ENCODE assay signal across 11 cellular contexts in the genomic region with DNA sequence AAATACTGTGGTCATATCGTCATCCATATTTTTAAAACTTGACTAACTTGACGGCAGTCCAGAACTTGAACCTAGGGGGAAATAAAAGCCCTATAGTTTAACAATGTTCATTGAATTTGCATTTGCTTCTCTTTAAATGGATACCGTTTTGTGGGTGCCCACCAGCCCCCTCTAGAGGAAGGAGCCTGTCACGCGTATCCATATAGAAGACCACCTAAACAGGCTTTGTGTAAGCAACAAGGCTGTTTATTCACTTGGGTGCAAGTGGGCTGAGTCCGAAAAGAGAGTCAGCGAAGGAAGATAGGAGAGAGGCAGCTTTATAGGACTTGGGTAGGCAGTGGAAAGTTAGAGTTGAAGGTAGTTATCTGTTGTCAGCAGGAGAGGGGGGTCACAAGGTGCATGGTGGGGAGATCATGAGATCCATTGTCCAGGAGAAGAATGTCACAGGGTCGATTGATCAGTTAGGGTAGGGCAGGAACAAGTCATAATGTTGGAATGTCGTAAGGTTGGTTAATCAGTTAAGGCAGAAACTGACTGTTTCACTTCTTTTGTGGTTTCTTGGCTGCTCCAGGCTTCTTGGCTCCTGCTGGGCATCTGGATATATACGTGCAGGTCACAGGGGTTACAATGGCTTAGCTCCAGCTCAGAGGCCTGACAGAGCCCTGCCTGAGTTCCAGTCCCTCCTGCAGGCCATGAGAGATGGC. TPM values are rescaled to one million over a fixed set of nuclear protein-coding genes. Genes with fewer than 3 reads are reported as not detected.
DNase-seq lines count a peak whose midpoint lies in the region; TF ChIP-seq lines count a peak whose summit lies in the region.
"Had no signal": no experiment of that assay in that cellular context is flagged by ENCODE, and none has a peak within 500 bp of the region (broad histone marks: within the 10 kb centered on the region; RNA-seq: fewer than 3 reads in every experiment).

No MANE protein-coding gene starts in this region.

- no peaks in the 10 kb centered on the region for H3K27me3 Mint-ChIP-seq in mesothelial cell of epicardium (ENCODE audit: low read depth)

- H3K27ac ChIP-seq in HEK293 (ENCODE audit: extremely low read depth, low read depth, low read length), result no peak overlapping the region
- no peak overlapping the region for H3K27ac ChIP-seq in WERI-Rb-1
- H3K27ac ChIP-seq: body of pancreas had no signal

- H3K4me3 Mint-ChIP-seq in mesothelial cell of epicardium, result no peak overlapping the region
- H3K4me3 Mint-ChIP-seq: immature natural killer cell had no signal

- H3K9me3 Mint-ChIP-seq in mesothelial cell of epicardium, result peaks cover 13% of the 10 kb centered on the region

- TF ChIP-seq CTCF in BJ (IDR thresholded peaks at IDR 0.05; ENCODE audit: insufficient read depth, low read depth, low read length) (peak; percentile 29), HEK293 (tag by site-specific recombination; IDR thresholded peaks at IDR 0.05) (no peak), WERI-Rb-1 (IDR thresholded peaks at IDR 0.05; ENCODE audit: low read depth, low read length) (0 out of 2 replicates have a peak, but pooled peaks have one; percentile 26), GM20000 (IDR thresholded peaks at IDR 0.05; ENCODE audit: extremely low read depth, missing control alignments) (no peak), mesothelial cell of epicardium (IDR thresholded peaks at IDR 0.05; ENCODE audit: unreplicated experiment) (no peak)

- no peaks in the 10 kb centered on the region for H3K4me1 ChIP-seq in HEK293 (ENCODE audit: control insufficient read depth, insufficient read depth, low read length)
- H3K4me1 ChIP-seq: body of pancreas had no signal

- H3K27me3 ChIP-seq in BJ (ENCODE audit: control insufficient read depth, insufficient read depth, low read length) (no peaks in the 10 kb centered on the region), WERI-Rb-1 (ENCODE audit: insufficient read depth, low read depth, severe bottlenecking) (peaks cover 77% of the 10 kb centered on the region)
- H3K27me3 ChIP-seq: body of pancreas had no signal

- no peak for DNase-seq in BJ (ENCODE audit: low read depth)
- DNase-seq in WERI-Rb-1, result no peak
- DNase-seq in islet precursor cell, result peak; percentile 70
- no peak for DNase-seq in GM20000 (ENCODE audit: low spot score)
- DNase-seq in mesothelial cell of epicardium (ENCODE audit: low spot score in 2 of 2, unreplicated experiment in 2 of 2), result no peak
- DNase-seq in C1 segment of cervical spinal cord (lab: John Stamatoyannopoulos, UW), result no peak
- DNase-seq in T-helper 2 cell, result no peak
- DNase-seq: body of pancreas, immature natural killer cell, NCI-H2171 had no signal

- no peaks in the 10 kb centered on the region for H3K36me3 ChIP-seq in BJ (ENCODE audit: control insufficient read depth, insufficient read depth, low read length)
- no peaks in the 10 kb centered on the region for H3K36me3 ChIP-seq in HEK293 (ENCODE audit: control insufficient read depth in 2 of 2, insufficient read depth in 1 of 2, low read length in 2 of 2)
- no peaks in the 10 kb centered on the region for H3K36me3 ChIP-seq in WERI-Rb-1

- CTCF ChIA-PET in BJ (lab: Yijun Ruan, JAX), result interaction anchor here (1.1 kb wide), 1 partner anchor 28 kb away, joined by 3 read pairs; no protein-coding TSS in a partner anchor
- CTCF ChIA-PET in HEK293 (lab: Yijun Ruan, JAX), result no interaction called here

- no peaks in the 10 kb centered on the region for H3K9me3 ChIP-seq in HEK293 (ENCODE audit: control insufficient read depth, insufficient read depth, low read depth, low read length)
- H3K9me3 ChIP-seq in WERI-Rb-1 (ENCODE audit: severe bottlenecking), result peaks cover 50% of the 10 kb centered on the region
- H3K9me3 ChIP-seq: body of pancreas had no signal

- H3K27ac Mint-ChIP-seq in mesothelial cell of epicardium, result no peak overlapping the region
- H3K27ac Mint-ChIP-seq: immature natural killer cell had no signal

- H3K4me3 ChIP-seq in BJ (ENCODE audit: low read depth, low read length) (no peak overlapping the region), HEK293 (ENCODE audit: low read depth, low read length) (no peak overlapping the region), WERI-Rb-1 (ENCODE audit: low read depth, low read length) (no peak overlapping the region)
- H3K4me3 ChIP-seq: body of pancreas had no signal

- peaks cover 2% of the 10 kb centered on the region for H3K36me3 Mint-ChIP-seq in mesothelial cell of epicardium
- H3K36me3 Mint-ChIP-seq: immature natural killer cell had no signal

- H3K4me1 Mint-ChIP-seq in mesothelial cell of epicardium, result peaks cover 7% of the 10 kb centered on the region
- H3K4me1 Mint-ChIP-seq: immature natural killer cell had no signal

- POLR2A ChIA-PET in BJ (lab: Charles Lee), result no interaction called here
- POLR2A ChIA-PET in HEK293 (lab: Yijun Ruan, JAX), result no interaction called here

TF ChIP-seq in HEK293, 187 proteins besides CTCF, POLR2A, EP300 and RAD21:
- peak; percentile 14; the same call in 1 of the 2 replicates for TF ChIP-seq PRDM1 (tag by site-specific recombination; IDR thresholded peaks at IDR 0.05)
- TF ChIP-seq, protein P1, sequence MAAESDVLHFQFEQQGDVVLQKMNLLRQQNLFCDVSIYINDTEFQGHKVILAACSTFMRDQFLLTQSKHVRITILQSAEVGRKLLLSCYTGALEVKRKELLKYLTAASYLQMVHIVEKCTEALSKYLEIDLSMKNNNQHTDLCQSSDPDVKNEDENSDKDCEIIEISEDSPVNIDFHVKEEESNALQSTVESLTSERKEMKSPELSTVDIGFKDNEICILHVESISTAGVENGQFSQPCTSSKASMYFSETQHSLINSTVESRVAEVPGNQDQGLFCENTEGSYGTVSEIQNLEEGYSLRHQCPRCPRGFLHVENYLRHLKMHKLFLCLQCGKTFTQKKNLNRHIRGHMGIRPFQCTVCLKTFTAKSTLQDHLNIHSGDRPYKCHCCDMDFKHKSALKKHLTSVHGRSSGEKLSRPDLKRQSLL (tag by site-specific recombination; IDR thresholded peaks at IDR 0.05), result no peak

RNA-seq across cellular contexts. Expression of a gene that starts 42.5 kb away (rescaled TPM):
- polyA plus RNA-seq in BJ (2011; rRNA removed), result 43.5 and 54.4 TPM in 2 replicates
- 78.1 and 78.8 TPM in 2 replicates for polyA minus RNA-seq in BJ (2011; rRNA and poly(A)+ RNA removed)
- total RNA-seq in mesothelial cell of epicardium, result 235 to 258 TPM (median 256 TPM) in 3 replicates

Comparison
In these comparisons a context has a peak if more than half of its experiments do, and no peak if none do; other contexts are left out.
1. CTCF ChIP-seq: peak in BJ (single experiment) and WERI-Rb-1 (single experiment); none in HEK293 (single experiment), GM20000 (single experiment) and mesothelial cell of epicardium (single experiment).